ENCODE assay signal across 25 cellular contexts in the genomic region with DNA sequence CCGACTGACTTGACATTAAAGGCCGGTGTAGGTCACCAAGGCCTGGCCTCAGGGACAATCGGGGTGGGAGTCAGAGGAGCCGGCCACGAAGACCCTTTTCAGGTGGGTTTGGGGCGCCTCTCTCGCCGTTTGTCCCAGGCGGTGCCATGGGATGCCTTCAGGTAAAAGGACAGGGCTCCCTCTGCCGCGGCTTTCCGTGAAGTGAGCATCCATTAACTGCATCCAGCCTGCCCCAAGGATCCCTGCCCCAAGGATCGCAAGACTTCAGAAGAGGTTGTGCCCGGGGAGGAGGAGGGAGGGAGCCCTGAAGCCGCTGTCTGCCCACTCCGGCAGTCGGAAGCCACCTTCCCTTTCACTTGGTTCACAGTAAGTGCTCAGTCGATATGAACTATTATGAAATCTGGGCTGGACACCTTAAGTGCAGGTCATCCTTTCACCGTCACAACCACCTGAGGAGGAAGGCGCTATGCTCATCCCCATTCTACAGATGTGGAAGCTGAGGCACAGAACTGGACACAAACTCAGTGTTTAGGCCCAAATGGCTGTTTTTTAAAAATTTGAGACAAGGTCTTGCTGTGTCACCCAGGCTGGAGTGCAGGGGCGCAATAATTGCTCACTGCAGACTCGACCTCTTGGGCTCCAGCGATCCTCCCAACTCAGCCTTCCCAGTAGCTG. TPM values are rescaled to one million over a fixed set of nuclear protein-coding genes. Genes with fewer than 3 reads are reported as not detected.
DNase-seq lines count a peak whose midpoint lies in the region; ATAC-seq, FAIRE-seq and TF ChIP-seq lines count a peak whose summit lies in the region.
"Had no signal": no experiment of that assay in that cellular context is flagged by ENCODE, and none has a peak within 500 bp of the region (broad histone marks: within the 10 kb centered on the region; RNA-seq: fewer than 3 reads in every experiment).

No MANE protein-coding gene starts in this region.

- H4K20me1 ChIP-seq in H1 (replicated peaks in 1 of 2; ENCODE audit: control insufficient read depth in 1 of 2, insufficient read depth in 2 of 2, low read length in 2 of 2) = peaks cover 0 to 1% of the 10 kb centered on the region in 2 experiments

- H3K36me3 ChIP-seq in H7 (replicated peaks; ENCODE audit: control insufficient read depth, insufficient read depth, low read length) (no peaks in the 10 kb centered on the region), H1 (ENCODE audit: control insufficient read depth in 2 of 4, insufficient read depth in 4 of 4, low read length in 3 of 4) (no peaks in the 10 kb centered on the region), liver (ENCODE audit: control insufficient read depth in 4 of 4, insufficient read depth in 3 of 4, low read depth in 1 of 4, low read length in 3 of 4) (peaks cover 0 to 18% (median 12%) of the 10 kb centered on the region in 4 donors)
- H3K36me3 ChIP-seq: BE2C, HAP-1 had no signal

- H3K56ac ChIP-seq in H1 (replicated peaks; ENCODE audit: insufficient read length, low read depth, low read length) = no peak overlapping the region

- H3K27me3 ChIP-seq in H7 (ENCODE audit: control insufficient read depth, insufficient read depth, low read length) = no peaks in the 10 kb centered on the region
- no peaks in the 10 kb centered on the region for H3K27me3 ChIP-seq in H1 (replicated peaks in 1 of 4; ENCODE audit: control insufficient read depth in 3 of 4, extremely low read depth in 1 of 4, insufficient read depth in 3 of 4, low read length in 3 of 4)
- H3K27me3 ChIP-seq in liver (ENCODE audit: control insufficient read depth in 4 of 4, insufficient read depth in 4 of 4, low read length in 3 of 4) = no peaks in the 10 kb centered on the region

- H2BK20ac ChIP-seq in H1 (ENCODE audit: low read length) = no peak overlapping the region

- no peaks in the 10 kb centered on the region for H3K79me2 ChIP-seq in H1 (ENCODE audit: control insufficient read depth in 1 of 2, insufficient read depth in 2 of 2, low read length in 2 of 2)

- H3K79me1 ChIP-seq in H1 (ENCODE audit: low read depth, low read length) = no peaks in the 10 kb centered on the region

- ATAC-seq in HG02610 (IDR thresholded peaks at IDR 0.05; ENCODE audit: unreplicated experiment) (no peak), GM19324 (IDR thresholded peaks at IDR 0.05; ENCODE audit: low FRiP score, unreplicated experiment) (no peak), left ventricle myocardium superior (no peak)

- H3K9me3 ChIP-seq in H1 (ENCODE audit: insufficient read depth in 2 of 2, low read depth in 1 of 2, low read length in 1 of 2) = no peaks in the 10 kb centered on the region
- H3K9me3 ChIP-seq in liver (ENCODE audit: control insufficient read depth in 4 of 4, low read length in 3 of 4) = no peaks in the 10 kb centered on the region
- H3K9me3 ChIP-seq: A549, BE2C, HAP-1 had no signal

- no peak for TF ChIP-seq EP300 in H1 (IDR thresholded peaks at IDR 0.05; ENCODE audit: borderline replicate concordance in 1 of 2, low read depth in 2 of 2, low read length in 2 of 2)

- H4K5ac ChIP-seq in H1 (ENCODE audit: insufficient read length, low read depth, low read length) = no peak overlapping the region

- H3K4me3 ChIP-seq in H7 (ENCODE audit: insufficient read depth, low read depth, low read length) (no peak overlapping the region), H1 (ENCODE audit: extremely low read depth in 1 of 4, insufficient read depth in 2 of 4, low read depth in 3 of 4, low read length in 4 of 4) (no peak overlapping the region), liver (ENCODE audit: low read depth in 1 of 3, low read length in 3 of 3) (peak overlapping the region; percentile 55 to 96 (median 74))
- H3K4me3 ChIP-seq: A549, GM23248, HAP-1 had no signal

- no peak overlapping the region for H2BK12ac ChIP-seq in H1 (ENCODE audit: low read depth, low read length)

- TF ChIP-seq RAD21 in H1 (IDR thresholded peaks at IDR 0.05 in 1 of 2, conservative IDR thresholded peaks at IDR 0.05 in 1 of 2; ENCODE audit: low read depth in 2 of 2, low read length in 2 of 2) (no peak), liver (IDR thresholded peaks at IDR 0.05) (no peak)

- H3K9ac ChIP-seq in H1 (replicated peaks in 1 of 4; ENCODE audit: extremely low read depth in 1 of 4, low read depth in 3 of 4, low read length in 3 of 4) (no peak overlapping the region), liver (ENCODE audit: low read depth in 1 of 2, low read length in 2 of 2) (peak overlapping the region; percentile 71 to 80)
- H3K9ac ChIP-seq: GM23248 had no signal

- H3K18ac ChIP-seq in H1 (ENCODE audit: extremely low read depth, low read length) = no peak overlapping the region

- FAIRE-seq in H1 (lab: Jason Lieb, UNC) = no peak
- FAIRE-seq: A549, GM12891, GM18507 had no signal

- H4K91ac ChIP-seq in H1 (replicated peaks; ENCODE audit: insufficient read length, low read length) = no peak overlapping the region

- H2BK15ac ChIP-seq in H1 (ENCODE audit: low read length) = no peak overlapping the region

- H2AFZ ChIP-seq in H1 (ENCODE audit: low read length) = no peak overlapping the region
- H2AFZ ChIP-seq: GM23248 had no signal

- H3K23me2 ChIP-seq in H1 (ENCODE audit: low read depth, low read length) = peaks cover 1% of the 10 kb centered on the region; the same call in 1 of the 2 replicates

- H2BK5ac ChIP-seq in H1 (ENCODE audit: low read depth, low read length) = no peak overlapping the region

- TF ChIP-seq CTCF in H1 (IDR thresholded peaks at IDR 0.05; ENCODE audit: control extremely low read depth in 1 of 3, insufficient read depth in 1 of 3, low read depth in 1 of 3, low read length in 3 of 3) (no peak), liver (IDR thresholded peaks at IDR 0.05; ENCODE audit: low read depth, low read length, missing input control) (no peak)

- H4K8ac ChIP-seq in H1 (ENCODE audit: extremely low read depth, insufficient read depth, low read length) = 0 out of 2 replicates have a peak overlapping the region, but pooled peaks have one; percentile 35

- TF ChIP-seq POLR2A in H1 (IDR thresholded peaks at IDR 0.05; ENCODE audit: control extremely low read depth in 1 of 2, low read depth in 2 of 2, low read length in 2 of 2) = no peak

- peak; percentile 44 for DNase-seq in H7
- no peak for DNase-seq in H1 (ENCODE audit: low read depth in 1 of 2, low spot score in 2 of 2)
- no peak for DNase-seq in stimulated activated CD4-positive, alpha-beta T cell treated with anti-CD3 and anti-CD28 coated beads, Interleukin-2, amount 100 ng/mL, for 24 hours
- no peak for DNase-seq in left ventricle myocardium superior
- DNase-seq: 8988T; ACHN; AML-193; BE2C; Calu3; CD4-positive, alpha-beta memory T cell; COR-L47; DMS53; DMS79 treated with DMSO at 0.1 percent for 48 hours; GF-D8; GM23248; HFFc6 had no signal

- H2BK120ac ChIP-seq in H1 (replicated peaks; ENCODE audit: low read depth, low read length) = no peak overlapping the region

- no peak overlapping the region for H3K23ac ChIP-seq in H1 (ENCODE audit: insufficient read length)

- CTCF ChIA-PET in H1 (lab: Charles Lee; ENCODE audit: partially characterized antibody) = interaction anchor here (1.6 to 1.8 kb wide), 2 partner anchors 15 to 91 kb away, joined by 3 to 5 read pairs; no protein-coding TSS in a partner anchor

- intact Hi-C loops in left ventricle myocardium superior (cut with micrococcal nuclease) = no loop called here

- no peak overlapping the region for H3K4me2 ChIP-seq in H1 (ENCODE audit: insufficient read depth in 1 of 2, low read depth in 2 of 2, low read length in 2 of 2)
- H3K4me2 ChIP-seq: A549 had no signal

- no peak overlapping the region for H3K14ac ChIP-seq in H1 (ENCODE audit: insufficient read length)

- WGBS in H1 (ENCODE audit: extremely low coverage in 1 of 2, insufficient coverage in 1 of 2, insufficient read length in 1 of 2, insufficient replicate concordance in 2 of 2, low coverage in 1 of 2, low lambda C conversion rate in 2 of 2, missing lambda C conversion rate in 1 of 2), 2 experiments = 91% methylated on average over 23 of the region's 23 CpGs; no CpG with 5 or more reads in 1 of the 2 experiments
- WGBS in liver = 57% methylated on average over 23 of the region's 23 CpGs

- no peak overlapping the region for H3K4ac ChIP-seq in H1 (replicated peaks; ENCODE audit: insufficient read length, low read depth, low read length)

- H3K4me1 ChIP-seq in H1 (replicated peaks in 1 of 4; ENCODE audit: control insufficient read depth in 3 of 4, insufficient read depth in 4 of 4, low read length in 3 of 4) = peaks cover 0 to 6% (median 3%) of the 10 kb centered on the region in 4 experiments; a peak in 4 of 7 replicates
- H3K4me1 ChIP-seq in liver (ENCODE audit: control insufficient read depth in 4 of 4, insufficient read depth in 4 of 4, low read length in 3 of 4) = peaks cover 8 to 24% (median 18%) of the 10 kb centered on the region in 4 donors
- H3K4me1 ChIP-seq: BE2C had no signal

- no peak overlapping the region for H2AK5ac ChIP-seq in H1 (ENCODE audit: low read depth, low read length)

- H3K27ac ChIP-seq in H1 (ENCODE audit: low read depth, low read length) (no peak overlapping the region), liver (ENCODE audit: low read depth in 1 of 2, low read length in 2 of 2) (peak overlapping the region; percentile 57 to 86)
- H3K27ac ChIP-seq: GM23248 had no signal

- POLR2A ChIA-PET in H1 (lab: Charles Lee; ENCODE audit: partially characterized antibody) = interaction anchor here (1.3 kb wide), 1 partner anchor 11 kb away, joined by 5 read pairs; no protein-coding TSS in a partner anchor

RNA-seq across cellular contexts. Expression of a gene that starts 1.0 kb away (rescaled TPM):
- total RNA-seq in H7 (2014; rRNA removed; shearing (Covaris generic)) = 0.33 and 0.66 TPM in 2 replicates
- total RNA-seq in H1 (2021; fragmentation: NEBNext Ultra II Directional; extraction: Animal tissue kit (Norgen Biotek cat#: 25700)) = not detected in 2 replicates
- polyA plus RNA-seq in H1 (2011; rRNA removed) (0.21 and 0.38 TPM in 2 replicates), liver (100 to 1,000 TPM in 1 of 2 donors, 10 to 100 TPM in 1; 85.3 to 433 TPM)
- polyA plus RNA-seq in H1 (2011; cell fraction: cytosol; rRNA removed) = 0.45 TPM
- 0.31 TPM for polyA plus RNA-seq in H1 (2011; cell fraction: nucleus; rRNA removed)
- polyA plus RNA-seq in H1 (2012, experiment 1 of 2) = 0.13 to 0.24 TPM in 2 of 4 replicates, not detected in the others
- not detected for polyA plus RNA-seq in H1 (2012, experiment 2 of 2)
- not detected for polyA plus RNA-seq in H1 (2013, experiment 1 of 2)
- polyA plus RNA-seq in H1 (2013, experiment 2 of 2) = 0.06 TPM
- not detected in 2 replicates for polyA minus RNA-seq in H1 (2011; rRNA and poly(A)+ RNA removed)
- not detected for polyA minus RNA-seq in H1 (2011; cell fraction: cytosol; rRNA and poly(A)+ RNA removed)
- polyA minus RNA-seq in H1 (2011; cell fraction: nucleus; rRNA and poly(A)+ RNA removed) = not detected
- total RNA-seq in liver (10 to 100 TPM in 1 of 2 donors, under 1 TPM in 1; 0.65 to 70.4 TPM), left ventricle myocardium superior (not detected)
- total RNA-seq: Daoy, GM23248, H4, HFFc6 had no signal
- polyA plus RNA-seq: CD4-positive, alpha-beta memory T cell; GM23248 had no signal

RNA-seq across cellular contexts. Expression of a gene that starts 19.5 kb away (rescaled TPM):
- 3.3 and 4.1 TPM in 2 replicates for total RNA-seq in H7 (2014; rRNA removed; shearing (Covaris generic))
- 0.69 TPM in 1 of 2 replicates, not detected in the other for total RNA-seq in H1 (2021; fragmentation: NEBNext Ultra II Directional; extraction: Animal tissue kit (Norgen Biotek cat#: 25700))
- polyA plus RNA-seq in H1 (2011; rRNA removed) (1.3 and 1.7 TPM in 2 replicates), liver (10 to 100 TPM; 41.4 to 93.1 TPM)
- 1.5 TPM for polyA plus RNA-seq in H1 (2011; cell fraction: cytosol; rRNA removed)
- polyA plus RNA-seq in H1 (2011; cell fraction: nucleus; rRNA removed) = 1.5 TPM
- 0.42 to 0.74 TPM (median 0.53 TPM) in 3 of 4 replicates, not detected in the other for polyA plus RNA-seq in H1 (2012, experiment 1 of 2)
- 0.42 TPM for polyA plus RNA-seq in H1 (2012, experiment 2 of 2)
- polyA plus RNA-seq in H1 (2013, experiment 1 of 2) = 0.28 TPM
- polyA plus RNA-seq in H1 (2013, experiment 2 of 2) = 0.15 TPM
- 0.27 TPM in 1 of 2 replicates, not detected in the other for polyA minus RNA-seq in H1 (2011; rRNA and poly(A)+ RNA removed)
- polyA minus RNA-seq in H1 (2011; cell fraction: cytosol; rRNA and poly(A)+ RNA removed) = not detected
- polyA minus RNA-seq in H1 (2011; cell fraction: nucleus; rRNA and poly(A)+ RNA removed) = not detected
- total RNA-seq in liver (10 to 100 TPM; 22.4 to 25.9 TPM), left ventricle myocardium superior (7.6 TPM)
- polyA plus RNA-seq: CD4-positive, alpha-beta memory T cell had no signal

RNA-seq across cellular contexts. Expression of a gene that starts 44.3 kb away (rescaled TPM):
- 12.6 and 12.7 TPM in 2 replicates for total RNA-seq in H7 (2014; rRNA removed; shearing (Covaris generic))
- total RNA-seq in H1 (2021; fragmentation: NEBNext Ultra II Directional; extraction: Animal tissue kit (Norgen Biotek cat#: 25700)) = 33.1 and 33.5 TPM in 2 replicates
- polyA plus RNA-seq in H1 (2011; rRNA removed) (16.8 and 25.6 TPM in 2 replicates), liver (10 to 100 TPM; 12.1 to 17.7 TPM)
- 15.6 TPM for polyA plus RNA-seq in H1 (2011; cell fraction: cytosol; rRNA removed)
- 21.4 TPM for polyA plus RNA-seq in H1 (2011; cell fraction: nucleus; rRNA removed)
- polyA plus RNA-seq in H1 (2012, experiment 1 of 2) = 27.5 to 34.4 TPM (median 29.7 TPM) in 4 replicates
- polyA plus RNA-seq in H1 (2012, experiment 2 of 2) = 22.2 TPM
- 83.3 TPM for polyA plus RNA-seq in H1 (2013, experiment 1 of 2)
- polyA plus RNA-seq in H1 (2013, experiment 2 of 2) = 83.3 TPM
- polyA minus RNA-seq in H1 (2011; rRNA and poly(A)+ RNA removed) = 15.8 and 22.1 TPM in 2 replicates
- polyA minus RNA-seq in H1 (2011; cell fraction: cytosol; rRNA and poly(A)+ RNA removed) = 25.1 TPM
- polyA minus RNA-seq in H1 (2011; cell fraction: nucleus; rRNA and poly(A)+ RNA removed) = 12.2 TPM
- total RNA-seq in liver (10 to 100 TPM; 21.5 to 31.2 TPM), left ventricle myocardium superior (34.4 TPM)

Comparison
In these comparisons a context has a peak if more than half of its experiments do, and no peak if none do; other contexts are left out.
1. H3K4me3 ChIP-seq: peak in liver (3 of 3); none in H7 (single experiment) and H1 (0 of 4).
2. H3K9ac ChIP-seq: peak in liver (2 of 2); none in H1 (0 of 4).